8 cellular contexts compared by ENCODE assay signal in genomic region chr17:60390881-60391418, GRCh38. TPM values are rescaled to one million over a fixed set of nuclear protein-coding genes. Genes with fewer than 3 reads are reported as not detected.
DNase-seq lines count a peak whose midpoint lies in the region; ATAC-seq and TF ChIP-seq lines count a peak whose summit lies in the region.

No MANE protein-coding gene starts in this region.

- intact Hi-C loops in left ventricle myocardium superior (cut with micrococcal nuclease), result no loop called here

- H3K9me3 ChIP-seq in NT2/D1 (ENCODE audit: insufficient read depth, low read length), result no peaks in the 10 kb centered on the region
- no peaks in the 10 kb centered on the region for H3K9me3 ChIP-seq in adipocyte (ENCODE audit: control insufficient read depth, low read length)

- H3K36me3 ChIP-seq in NT2/D1 (ENCODE audit: insufficient read depth, insufficient read length, low read length) (no peaks in the 10 kb centered on the region), adipocyte (ENCODE audit: control insufficient read depth, insufficient read depth, low read length, severe bottlenecking) (no peaks in the 10 kb centered on the region)

- H3K27me3 ChIP-seq in NT2/D1 (ENCODE audit: insufficient read depth, insufficient read length) (no peaks in the 10 kb centered on the region), adipocyte (replicated peaks; ENCODE audit: control insufficient read depth, insufficient read depth, low read length) (no peaks in the 10 kb centered on the region)

- peak overlapping the region; percentile 98 for H3K4me3 ChIP-seq in AG04449 (ENCODE audit: low read depth, low read length)
- peak overlapping the region; percentile 98 for H3K4me3 ChIP-seq in NT2/D1 (ENCODE audit: insufficient read length, low read depth)
- peak overlapping the region; percentile 84 for H3K4me3 ChIP-seq in adipocyte (ENCODE audit: low read length)

- peak overlapping the region; percentile 96 for H3K27ac Mint-ChIP-seq in progenitor cell of endocrine pancreas

- no peaks in the 10 kb centered on the region for H3K27me3 Mint-ChIP-seq in progenitor cell of endocrine pancreas

- DNase-seq in AG04449 (ENCODE audit: low read depth, low spot score) (no peak), GM13977 (ENCODE audit: low spot score) (peak; percentile 24), NT2/D1 (ENCODE audit: low read depth, low spot score) (no peak), adipocyte (ENCODE audit: low read depth) (peak; percentile 78), left ventricle myocardium superior (peak; percentile 42), progenitor cell of endocrine pancreas (ENCODE audit: low spot score, unreplicated experiment) (no peak), GM19240 (ENCODE audit: insufficient read length, low spot score) (no peak)

- peak overlapping the region; percentile 95 for H3K4me3 Mint-ChIP-seq in progenitor cell of endocrine pancreas (ENCODE audit: low read depth)

- CTCF ChIA-PET in AG04449 (lab: Yijun Ruan, JAX), result interaction anchor here (1.3 to 1.5 kb wide), 2 partner anchors 10 to 160 kb away, joined by 3 to 5 read pairs; no protein-coding TSS in a partner anchor

- H3K4me1 ChIP-seq in NT2/D1 (ENCODE audit: insufficient read depth, insufficient read length) (no peaks in the 10 kb centered on the region), adipocyte (ENCODE audit: control insufficient read depth, insufficient read depth, low read length) (peaks cover 42% of the 10 kb centered on the region)

- POLR2A ChIA-PET in AG04449 (lab: Yijun Ruan, JAX), result interaction anchor here (0.6 to 1.5 kb wide), 5 partner anchors 18 to 249 kb away, joined by 3 to 4 read pairs (median 3); partner anchors contain the start of gene PPM1D

- ATAC-seq in left ventricle myocardium superior, result peak; percentile 3
- no peak for ATAC-seq in GM21619 (IDR thresholded peaks at IDR 0.05; ENCODE audit: unreplicated experiment)

- no peaks in the 10 kb centered on the region for H3K36me3 Mint-ChIP-seq in progenitor cell of endocrine pancreas (ENCODE audit: insufficient read depth)

- in situ Hi-C loops in GM13977 (cut with MboI; ENCODE audit: low pct_unique_long_range_greater_than_20kb, low sequenced_read_pairs, unreplicated experiment), result no loop called here

- peaks cover 36% of the 10 kb centered on the region for H3K4me1 Mint-ChIP-seq in progenitor cell of endocrine pancreas (ENCODE audit: low read depth)

- H3K9ac ChIP-seq in NT2/D1 (ENCODE audit: insufficient read length, low read depth), result peak overlapping the region; percentile 100
- H3K9ac ChIP-seq in adipocyte (ENCODE audit: low read length), result peak overlapping the region; percentile 97

- H3K9me3 Mint-ChIP-seq in progenitor cell of endocrine pancreas (ENCODE audit: low read depth), result no peaks in the 10 kb centered on the region

- TF ChIP-seq CTCF in AG04449 (IDR thresholded peaks at IDR 0.05; ENCODE audit: insufficient read depth, low read length, missing control alignments) (no peak), GM13977 (IDR thresholded peaks at IDR 0.05; ENCODE audit: extremely low read depth, insufficient read depth, missing control alignments) (no peak), progenitor cell of endocrine pancreas (IDR thresholded peaks at IDR 0.05; ENCODE audit: unreplicated experiment) (no peak)

RNA-seq across cellular contexts. Expression of gene USP32, which starts 1.0 kb away (rescaled TPM):
- total RNA-seq in left ventricle myocardium superior (26.2 TPM), progenitor cell of endocrine pancreas (42.7 and 42.8 TPM in 2 replicates)

RNA-seq across cellular contexts. Expression of gene CHCT1, which starts 31.3 kb away (rescaled TPM):
- not detected for total RNA-seq in left ventricle myocardium superior
- not detected in 2 replicates for total RNA-seq in progenitor cell of endocrine pancreas

Comparison
In these comparisons a context has a peak if more than half of its experiments do, and no peak if none do; other contexts are left out.
1. DNase-seq: peak in GM13977 (single experiment), adipocyte (single experiment) and left ventricle myocardium superior (single experiment); none in AG04449 (single experiment), NT2/D1 (single experiment), progenitor cell of endocrine pancreas (single experiment) and GM19240 (single experiment).
2. Peak in every context shown above with its lines, with median percentiles within 50 percentile points of each other: H3K4me3 ChIP-seq.